ENCODE assay signal across 8 cellular contexts in the genomic region with DNA sequence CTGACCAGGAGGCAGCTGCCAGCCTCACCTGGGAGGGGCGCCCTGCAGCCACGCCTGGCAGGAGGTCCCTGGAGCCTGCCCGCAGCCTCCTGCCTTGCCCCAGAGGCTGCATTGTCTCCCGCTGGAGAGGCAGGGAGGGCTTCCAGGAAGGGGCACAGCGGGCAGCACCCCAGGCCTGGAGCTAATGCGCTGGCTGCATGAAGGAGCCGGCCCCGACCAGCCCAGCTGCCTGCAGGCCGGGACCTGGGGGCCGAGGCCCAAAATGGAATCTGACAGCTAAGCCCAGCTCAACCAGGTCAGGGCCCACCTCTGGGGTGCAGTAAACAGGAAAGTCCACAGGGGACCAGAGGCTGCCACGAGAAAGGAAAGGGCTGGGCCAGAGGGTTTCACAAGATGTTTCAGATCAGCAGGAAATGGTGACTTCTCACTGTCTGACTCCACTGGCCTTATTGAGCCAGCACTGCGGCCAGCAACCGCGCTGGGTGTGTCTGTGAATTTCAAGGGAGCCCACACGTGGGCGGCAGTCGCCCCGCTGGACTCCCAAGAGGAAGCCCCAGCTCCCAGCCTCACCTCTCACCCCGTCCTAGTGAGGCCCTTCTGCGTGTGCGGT. TPM values are rescaled to one million over a fixed set of nuclear protein-coding genes. Genes with fewer than 3 reads are reported as not detected.
DNase-seq lines count a peak whose midpoint lies in the region; ATAC-seq lines count a peak whose summit lies in the region.

No MANE protein-coding gene starts in this region.

- no peaks in the 10 kb centered on the region for H3K27me3 Mint-ChIP-seq in T-helper 2 cell treated with Interferon-gamma antibody and Interleukin-4, amounts not matched to agents 5 μg/mL and 100 μg/mL, for 36 hours (ENCODE audit: low read depth)

- peak; percentile 58 for ATAC-seq in GM19395 (IDR thresholded peaks at IDR 0.05; ENCODE audit: unreplicated experiment)
- peak; percentile 63 for ATAC-seq in Right ventricle myocardium inferior
- ATAC-seq in HG02973 (IDR thresholded peaks at IDR 0.05; ENCODE audit: unreplicated experiment), result no peak

- no peak overlapping the region for H3K4me3 Mint-ChIP-seq in T-helper 2 cell treated with Interferon-gamma antibody and Interleukin-4, amounts not matched to agents 5 μg/mL and 100 μg/mL, for 36 hours

- H3K4me3 ChIP-seq in skin epidermis, result no peak overlapping the region

- no peaks in the 10 kb centered on the region for H3K4me1 Mint-ChIP-seq in T-helper 2 cell treated with Interferon-gamma antibody and Interleukin-4, amounts not matched to agents 5 μg/mL and 100 μg/mL, for 36 hours (ENCODE audit: low read depth)

- peaks cover 1% of the 10 kb centered on the region for H3K9me3 Mint-ChIP-seq in T-helper 2 cell treated with Interferon-gamma antibody and Interleukin-4, amounts not matched to agents 5 μg/mL and 100 μg/mL, for 36 hours

- intact Hi-C loops in Right ventricle myocardium inferior (cut with DNase I), result loop anchor here (2.0 kb wide), 1 partner anchor 18 kb away; a partner anchor contains a TSS

- peak; percentile 46 for DNase-seq in RKO (ENCODE audit: low spot score)
- peak; percentile 94 for DNase-seq in Right ventricle myocardium inferior (ENCODE audit: missing footprints)
- DNase-seq in T-helper 2 cell treated with Interferon-gamma antibody and Interleukin-4, amounts not matched to agents 5 μg/mL and 100 μg/mL, for 36 hours (ENCODE audit: low spot score), result no peak
- no peak for DNase-seq in activated CD4-positive, alpha-beta T cell treated with anti-CD3 and anti-CD28 coated beads for 4 hours
- DNase-seq in NCI-H1092 (lab: John Stamatoyannopoulos, UW), result no peak

- no peak overlapping the region for H3K27ac Mint-ChIP-seq in T-helper 2 cell treated with Interferon-gamma antibody and Interleukin-4, amounts not matched to agents 5 μg/mL and 100 μg/mL, for 36 hours

- H3K36me3 Mint-ChIP-seq in T-helper 2 cell treated with Interferon-gamma antibody and Interleukin-4, amounts not matched to agents 5 μg/mL and 100 μg/mL, for 36 hours (ENCODE audit: low read depth), result no peaks in the 10 kb centered on the region

- peak overlapping the region in 17 of 21 experiments; percentile 14 to 83 (median 55) for H3K27ac ChIP-seq in skin epidermis

RNA-seq across cellular contexts. Expression of a gene that starts 18.6 kb away (rescaled TPM):
- total RNA-seq in Right ventricle myocardium inferior, result 18.7 TPM

Comparison
In these comparisons a context has a peak if more than half of its experiments do, and no peak if none do; other contexts are left out.
1. DNase-seq: peak in RKO (single experiment) and Right ventricle myocardium inferior (single experiment); none in T-helper 2 cell treated with Interferon-gamma antibody and Interleukin-4, amounts not matched to agents 5 μg/mL and 100 μg/mL, for 36 hours (single experiment), activated CD4-positive, alpha-beta T cell treated with anti-CD3 and anti-CD28 coated beads for 4 hours (0 of 2) and NCI-H1092 (single experiment).